ENCODE assay signal across 12 cellular contexts in genomic region chr3:49668861-49669260, GRCh38. TPM values are rescaled to one million over a fixed set of nuclear protein-coding genes. Genes with fewer than 3 reads are reported as not detected.
DNase-seq lines count a peak whose midpoint lies in the region; ATAC-seq and TF ChIP-seq lines count a peak whose summit lies in the region.
"Had no signal": no experiment of that assay in that cellular context is flagged by ENCODE, and none has a peak within 500 bp of the region (broad histone marks: within the 10 kb centered on the region; RNA-seq: fewer than 3 reads in every experiment).

No MANE protein-coding gene starts in this region.

- H2AFZ ChIP-seq in PC-3 (ENCODE audit: low read length) (peak overlapping the region; percentile 55; the same call in 1 of the 2 replicates), hepatocyte (no peak overlapping the region)

- TF ChIP-seq CTCF in PC-3 (conservative IDR thresholded peaks at IDR 0.05; ENCODE audit: low read depth, low read length): no peak
- TF ChIP-seq CTCF in hepatocyte (IDR thresholded peaks at IDR 0.05; ENCODE audit: poor library complexity): no peak
- TF ChIP-seq CTCF in GM13977 (IDR thresholded peaks at IDR 0.05; ENCODE audit: extremely low read depth, insufficient read depth, missing control alignments): no peak
- TF ChIP-seq CTCF in heart left ventricle (IDR thresholded peaks at IDR 0.05): no peak

- H3K9ac ChIP-seq in PC-3 (ENCODE audit: low read length): peak overlapping the region; percentile 47
- H3K9ac ChIP-seq: SK-N-SH had no signal

- 53% methylated on average over 5 of the region's 5 CpGs for WGBS in hepatocyte (ENCODE audit: low lambda C conversion rate, missing lambda C conversion rate)
- WGBS in heart left ventricle, 4 donors: 79 to 95% (median 86%) methylated on average over 5 of the region's 5 CpGs

- CTCF ChIA-PET in PC-3 (lab: Charles Lee): interaction anchor here (0.8 to 1.6 kb wide), 2 partner anchors 129 to 679 kb away, joined by 3 to 14 read pairs; no protein-coding TSS in a partner anchor

- ATAC-seq in PC-3 (peak; percentile 52), HG03442 (IDR thresholded peaks at IDR 0.05; ENCODE audit: unreplicated experiment) (no peak), heart left ventricle (no peak)
- ATAC-seq: mucosa of descending colon had no signal

- H3K27me3 ChIP-seq in PC-3 (ENCODE audit: low read length) (no peaks in the 10 kb centered on the region), hepatocyte (no peaks in the 10 kb centered on the region), heart left ventricle (no peaks in the 10 kb centered on the region)

- no peak for TF ChIP-seq POLR2A in heart left ventricle (IDR thresholded peaks at IDR 0.05)

- H3K4me1 ChIP-seq in PC-3 (ENCODE audit: insufficient read depth, low read length): peaks cover 32% of the 10 kb centered on the region
- peaks cover 37% of the 10 kb centered on the region for H3K4me1 ChIP-seq in hepatocyte (ENCODE audit: insufficient read depth)
- peaks cover 0 to 23% (median 6%) of the 10 kb centered on the region in 12 donors for H3K4me1 ChIP-seq in heart left ventricle

- H3K4me3 ChIP-seq in PC-3 (ENCODE audit: low read length) (peak overlapping the region; percentile 26; the same call in 1 of the 2 replicates), hepatocyte (no peak overlapping the region), heart left ventricle (no peak overlapping the region)
- H3K4me3 ChIP-seq: mucosa of descending colon, spleen had no signal

- in situ Hi-C loops in ACHN (cut with HindIII; ENCODE audit: low pct_ligation_motif_present, low pct_unique_long_range_greater_than_20kb, low sequenced_read_pairs) (no loop called here), GM13977 (cut with MboI; ENCODE audit: low pct_unique_long_range_greater_than_20kb, low sequenced_read_pairs, unreplicated experiment) (no loop called here)

- H3K4me2 ChIP-seq in PC-3 (ENCODE audit: low read length) (peak overlapping the region; percentile 75), hepatocyte (peak overlapping the region; percentile 15)
- H3K4me2 ChIP-seq: SK-N-SH had no signal

- H3K36me3 ChIP-seq in PC-3 (ENCODE audit: low read depth, low read length) (no peaks in the 10 kb centered on the region), hepatocyte (replicated peaks; ENCODE audit: insufficient read depth, low read depth) (no peaks in the 10 kb centered on the region), heart left ventricle (no peaks in the 10 kb centered on the region)
- H3K36me3 ChIP-seq: spleen had no signal

- intact Hi-C loops in PC-3 (cut with micrococcal nuclease) (no loop called here), heart left ventricle (cut with DNase I) (no loop called here)

- DNase-seq in ACHN: peak; percentile 60
- peak; percentile 81 for DNase-seq in PC-3
- DNase-seq in hepatocyte (ENCODE audit: low spot score): peak; percentile 32
- DNase-seq in GM13977 (ENCODE audit: low spot score): no peak
- no peak for DNase-seq in heart left ventricle
- DNase-seq: COR-L47, foreskin melanocyte, mucosa of descending colon, SK-N-SH, spleen had no signal

- no peaks in the 10 kb centered on the region for H3K9me2 ChIP-seq in PC-3 (replicated peaks; ENCODE audit: low read length)
- no peaks in the 10 kb centered on the region for H3K9me2 ChIP-seq in hepatocyte (replicated peaks; ENCODE audit: insufficient read depth)
- H3K9me2 ChIP-seq: SK-N-SH had no signal

- POLR2A ChIA-PET in PC-3 (lab: Charles Lee; ENCODE audit: unreplicated experiment): interaction anchor here (0.5 kb wide), 1 partner anchor 72 kb away, joined by 8 read pairs; no protein-coding TSS in a partner anchor

- H3K79me2 ChIP-seq in PC-3 (ENCODE audit: low read length): peaks cover 5% of the 10 kb centered on the region
- H3K79me2 ChIP-seq in hepatocyte: no peaks in the 10 kb centered on the region

- H4K20me1 ChIP-seq in PC-3 (ENCODE audit: low read length) (no peaks in the 10 kb centered on the region), hepatocyte (ENCODE audit: insufficient read depth, poor library complexity, severe bottlenecking) (no peaks in the 10 kb centered on the region)

- H3K27ac ChIP-seq in PC-3 (ENCODE audit: low read length): peak overlapping the region; percentile 90
- H3K27ac ChIP-seq in hepatocyte: peak overlapping the region; percentile 73
- H3K27ac ChIP-seq in heart left ventricle: no peak overlapping the region
- H3K27ac ChIP-seq: spleen had no signal

- peaks cover 4% of the 10 kb centered on the region for H3F3A ChIP-seq in PC-3 (ENCODE audit: low read length, unreplicated experiment)

- H3K9me3 ChIP-seq in PC-3 (ENCODE audit: low read length): no peaks in the 10 kb centered on the region
- H3K9me3 ChIP-seq in hepatocyte (ENCODE audit: low read depth): no peaks in the 10 kb centered on the region
- no peaks in the 10 kb centered on the region for H3K9me3 ChIP-seq in heart left ventricle
- H3K9me3 ChIP-seq: mucosa of descending colon, SK-N-SH, spleen had no signal

- BruUV-seq in PC-3 (replicated peaks; lab: Mats Ljungman, UMichigan): no TSS peak

RNA-seq across cellular contexts. Expression of gene APEH, which starts 5.3 kb away (rescaled TPM):
- total RNA-seq in PC-3 (2014; rRNA removed) (236 and 246 TPM in 2 replicates), hepatocyte (120 and 125 TPM in 2 replicates), heart left ventricle (100 to 1,000 TPM in 6 of 9 donors, 10 to 100 TPM in 3; 74.6 to 136 (median 105) TPM)
- polyA plus RNA-seq in hepatocyte (138 and 148 TPM in 2 replicates), heart left ventricle (10 to 100 TPM; 18.3 to 84.9 TPM)

RNA-seq across cellular contexts. Expression of gene MST1, which starts 20.4 kb away (rescaled TPM):
- 1.7 and 2.8 TPM in 2 replicates for total RNA-seq in PC-3 (2014; rRNA removed)
- 90.3 and 116 TPM in 2 replicates for total RNA-seq in hepatocyte
- polyA plus RNA-seq in hepatocyte: 137 and 158 TPM in 2 replicates
- 10 to 100 TPM in 1 of 9 donors, 1 to 10 TPM in 8; 1.8 to 29.4 (median 3.2) TPM for total RNA-seq in heart left ventricle
- 1 to 10 TPM; 2.0 to 4.4 TPM for polyA plus RNA-seq in heart left ventricle

RNA-seq across cellular contexts. Expression of gene RNF123, which starts 20.5 kb away (rescaled TPM):
- total RNA-seq in PC-3 (2014; rRNA removed): 38.6 and 43.0 TPM in 2 replicates
- total RNA-seq in hepatocyte: 27.7 and 32.1 TPM in 2 replicates
- 34.6 and 39.1 TPM in 2 replicates for polyA plus RNA-seq in hepatocyte
- 10 to 100 TPM; 44.6 to 61.4 (median 49.5) TPM for total RNA-seq in heart left ventricle
- polyA plus RNA-seq in heart left ventricle: 10 to 100 TPM; 27.7 to 28.5 TPM

RNA-seq across cellular contexts. Expression of gene AMIGO3, which starts 50.6 kb away (rescaled TPM):
- total RNA-seq in PC-3 (2014; rRNA removed) (1.8 and 2.1 TPM in 2 replicates), hepatocyte (0.57 and 0.76 TPM in 2 replicates), heart left ventricle (1 to 10 TPM in 1 of 9 donors, under 1 TPM in 2, not detected in 6; 0.14 to 1.4 (median 0.40) TPM)
- polyA plus RNA-seq in hepatocyte (1.7 and 2.4 TPM in 2 replicates), heart left ventricle (under 1 TPM; 0.69 to 0.76 TPM)
- total RNA-seq: mucosa of descending colon, osteocyte had no signal

RNA-seq across cellular contexts. Expression of gene GMPPB, which starts 54.9 kb away (rescaled TPM):
- total RNA-seq in PC-3 (2014; rRNA removed) (69.5 and 83.9 TPM in 2 replicates), hepatocyte (24.3 and 31.5 TPM in 2 replicates), heart left ventricle (10 to 100 TPM in 8 of 9 donors, 1 to 10 TPM in 1; 9.4 to 21.8 (median 13.7) TPM)
- polyA plus RNA-seq in hepatocyte (41.0 and 48.7 TPM in 2 replicates), heart left ventricle (10 to 100 TPM in 1 of 2 donors, 1 to 10 TPM in 1; 7.6 to 53.7 TPM)

Comparison
In these comparisons a context has a peak if more than half of its experiments do, and no peak if none do; other contexts are left out.
1. DNase-seq: peak in ACHN (single experiment), PC-3 (single experiment) and hepatocyte (single experiment); none in GM13977 (single experiment) and heart left ventricle (0 of 5).
2. H3K27ac ChIP-seq: peak in PC-3 (single experiment) and hepatocyte (single experiment); none in heart left ventricle (0 of 12).